In genomic region chr19:14272623-14273022, GRCh38 we compare ENCODE assay signal across 3 cellular contexts.
TF ChIP-seq lines count a peak whose summit lies in the region.

No MANE protein-coding gene starts in this region.

TF ChIP-seq in HepG2, 621 proteins besides CTCF, POLR2A, EP300 and RAD21:
- TF ChIP-seq KDM3A (CRISPR knock-in tag; IDR thresholded peaks at IDR 0.05; ENCODE audit: low read depth) (no peak), ZNF326 (CRISPR knock-in tag; IDR thresholded peaks at IDR 0.05; ENCODE audit: borderline replicate concordance) (no peak), RBAK (CRISPR knock-in tag; IDR thresholded peaks at IDR 0.05) (peak; percentile 83), SMYD3 (CRISPR knock-in tag; IDR thresholded peaks at IDR 0.05) (no peak)

TF ChIP-seq in K562, 482 proteins besides CTCF, POLR2A, EP300 and RAD21:
- TF ChIP-seq KDM1A (IDR thresholded peaks at IDR 0.05): 0 out of 4 replicates have a peak, but pooled peaks of 1 of the 2 experiments have one; percentile 29
- TF ChIP-seq RBM25 (IDR thresholded peaks at IDR 0.05; ENCODE audit: low read depth, low read length, severe bottlenecking): peak; percentile 47
- TF ChIP-seq CBX1 (IDR thresholded peaks at IDR 0.05; ENCODE audit: low read depth): peak; percentile 57; the same call in 1 of the 2 replicates
- peak; percentile 73; the same call in 1 of the 2 replicates for TF ChIP-seq BCOR (IDR thresholded peaks at IDR 0.05)
- no peak for TF ChIP-seq E2F6 (IDR thresholded peaks at IDR 0.05; ENCODE audit: borderline replicate concordance in 1 of 2, extremely low read depth in 1 of 2, insufficient read depth in 1 of 2, insufficient read length in 1 of 2, low read depth in 1 of 2, low read length in 1 of 2, poor library complexity in 1 of 2, severe bottlenecking in 1 of 2)
- TF ChIP-seq ADNP (tag; IDR thresholded peaks at IDR 0.05): peak; percentile 10; the same call in 1 of the 2 replicates
- no peak for TF ChIP-seq HSF4 (CRISPR knock-in tag; IDR thresholded peaks at IDR 0.05; ENCODE audit: borderline replicate concordance)
- TF ChIP-seq CBX3 (IDR thresholded peaks at IDR 0.05; ENCODE audit: borderline replicate concordance in 1 of 2, low read length in 2 of 2): 0 out of 3 replicates have a peak, but pooled peaks of 1 of the 2 experiments have one; percentile 34
- no peak for TF ChIP-seq POLR3G (IDR thresholded peaks at IDR 0.05; ENCODE audit: extremely low read depth, insufficient read length, insufficient replicate concordance)
- TF ChIP-seq TRIM28 (IDR thresholded peaks at IDR 0.05): 0 out of 2 replicates have a peak, but pooled peaks have one; percentile 39
- peak in 1 of 2 experiments; percentile 31; a peak in 1 of 4 replicates for TF ChIP-seq TRIM24 (IDR thresholded peaks at IDR 0.05)

TF ChIP-seq in H1, 55 proteins besides CTCF, POLR2A, EP300 and RAD21:
- TF ChIP-seq RXRA (IDR thresholded peaks at IDR 0.05; ENCODE audit: insufficient read depth, low read depth, low read length) (no peak), NANOG (IDR thresholded peaks at IDR 0.05; ENCODE audit: insufficient read depth, low read depth, low read length, poor library complexity, severe bottlenecking) (no peak), KDM1A (IDR thresholded peaks at IDR 0.05; ENCODE audit: borderline replicate concordance, low read length) (peak; percentile 50; the same call in 1 of the 2 replicates), NRF1 (IDR thresholded peaks at IDR 0.05; ENCODE audit: low read depth, low read length) (no peak), RNF2 (IDR thresholded peaks at IDR 0.05; ENCODE audit: borderline replicate concordance, low read depth, low read length, missing control alignments, poor library complexity, severe bottlenecking) (no peak)
